ENCODE assay signal across 8 cellular contexts in genomic region chr6:92121228-92121627, GRCh38.
"Had no signal": no experiment of that assay in that cellular context is flagged by ENCODE, and none has a peak within 500 bp of the region (broad histone marks: within the 10 kb centered on the region; RNA-seq: fewer than 3 reads in every experiment).

No MANE protein-coding gene starts in this region.

- H3K27ac ChIP-seq: GM23248 had no signal

- H3K9ac ChIP-seq: GM23248 had no signal

- FAIRE-seq: H54, HTR-8/SVneo, K562 had no signal

- DNase-seq: GM23248, GOT3, H9, HCEC 1CT, IMR-90 had no signal

- H2AFZ ChIP-seq: GM23248 had no signal

- H3K4me3 ChIP-seq: GM23248, K562 had no signal
